Comparison of ENCODE assay signal across 24 cellular contexts in the genomic region with DNA sequence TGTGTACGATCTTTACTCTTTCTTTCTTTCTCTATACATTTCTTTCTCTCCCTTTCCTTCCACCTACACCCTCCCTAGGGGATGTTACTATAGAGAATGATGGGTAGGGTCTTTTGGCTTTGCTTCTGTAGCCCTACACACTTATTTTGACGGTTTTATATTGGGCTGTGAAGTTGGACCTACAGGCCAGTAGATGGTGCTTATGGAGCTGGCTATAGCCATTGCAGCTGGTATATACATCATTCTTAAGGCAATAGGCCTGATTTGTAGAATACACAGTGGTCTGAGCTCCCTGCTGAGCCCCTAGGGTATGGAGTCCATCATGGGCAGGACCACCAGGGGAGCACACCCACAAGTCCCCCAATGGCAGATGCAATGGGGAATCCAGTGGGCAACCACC.
"Had no signal": no experiment of that assay in that cellular context is flagged by ENCODE, and none has a peak within 500 bp of the region (broad histone marks: within the 10 kb centered on the region; RNA-seq: fewer than 3 reads in every experiment).

No MANE protein-coding gene starts in this region.

- H3K27ac ChIP-seq: adrenal gland, breast epithelium, PC-9 had no signal

- H3K36me3 ChIP-seq: adrenal gland, breast epithelium had no signal

- H3K4me3 Mint-ChIP-seq: activated CD8-positive, alpha-beta T cell treated with anti-CD3 and anti-CD28 coated beads for 36 hours; activated naive CD4-positive, alpha-beta T cell treated with anti-CD3 and anti-CD28 coated beads, Interleukin-2, amount 10 ng/mL, durations not matched to agents 7 days and 5 days; activated naive CD8-positive, alpha-beta T cell treated with anti-CD3 and anti-CD28 coated beads, Interleukin-2, amount 10 ng/mL, durations not matched to agents 7 days and 5 days; activated T-cell treated with anti-CD3 and anti-CD28 coated beads, Interleukin-2, amount 50 U/mL, for 72 hours; T-cell had no signal

- H2AFZ ChIP-seq: PC-9 had no signal

- H3K4me1 ChIP-seq: adrenal gland, breast epithelium had no signal

- H3K27me3 Mint-ChIP-seq: activated CD8-positive, alpha-beta T cell treated with anti-CD3 and anti-CD28 coated beads for 36 hours; activated naive CD4-positive, alpha-beta T cell treated with anti-CD3 and anti-CD28 coated beads, Interleukin-2, amount 10 ng/mL, durations not matched to agents 7 days and 5 days; activated naive CD8-positive, alpha-beta T cell treated with anti-CD3 and anti-CD28 coated beads, Interleukin-2, amount 10 ng/mL, durations not matched to agents 7 days and 5 days; T-cell had no signal

- ATAC-seq: activated CD8-positive, alpha-beta T cell treated with anti-CD3 and anti-CD28 coated beads for 36 hours; activated T-cell treated with anti-CD3 and anti-CD28 coated beads, Interleukin-2, amount 50 U/mL, for 72 hours; K562; T-cell had no signal

- H3K4me1 Mint-ChIP-seq: activated naive CD4-positive, alpha-beta T cell treated with anti-CD3 and anti-CD28 coated beads, Interleukin-2, amount 10 ng/mL, durations not matched to agents 7 days and 5 days; activated naive CD8-positive, alpha-beta T cell treated with anti-CD3 and anti-CD28 coated beads, Interleukin-2, amount 10 ng/mL, durations not matched to agents 7 days and 5 days; T-cell had no signal

- H3K4me3 ChIP-seq: adrenal gland, breast epithelium, K562, PC-9 had no signal

- H3K27me3 ChIP-seq: adrenal gland, breast epithelium had no signal

- H3K9me3 ChIP-seq: adrenal gland had no signal

- H3K4me2 ChIP-seq: PC-9 had no signal

- H3K27ac Mint-ChIP-seq: activated CD8-positive, alpha-beta T cell treated with anti-CD3 and anti-CD28 coated beads for 36 hours; activated naive CD4-positive, alpha-beta T cell treated with anti-CD3 and anti-CD28 coated beads, Interleukin-2, amount 10 ng/mL, durations not matched to agents 7 days and 5 days; activated naive CD8-positive, alpha-beta T cell treated with anti-CD3 and anti-CD28 coated beads, Interleukin-2, amount 10 ng/mL, durations not matched to agents 7 days and 5 days; activated T-cell treated with anti-CD3 and anti-CD28 coated beads, Interleukin-2, amount 50 U/mL, for 72 hours; activated T-helper 2 cell treated with anti-CD3 and anti-CD28 coated beads, Interferon-gamma antibody, Interleukin-2, Interleukin-4, amounts not matched to agents 10 μg/mL and 5 μg/mL and 100 μg/mL, durations not matched to agents 14 hours and 24 hours and 36 hours; T-cell had no signal

- H3K36me3 Mint-ChIP-seq: activated naive CD4-positive, alpha-beta T cell treated with anti-CD3 and anti-CD28 coated beads, Interleukin-2, amount 10 ng/mL, durations not matched to agents 7 days and 5 days; activated naive CD8-positive, alpha-beta T cell treated with anti-CD3 and anti-CD28 coated beads, Interleukin-2, amount 10 ng/mL, durations not matched to agents 7 days and 5 days; T-cell had no signal

- DNase-seq: activated CD4-positive, alpha-beta T cell treated with anti-CD3 and anti-CD28 coated beads for 4 hours; activated CD8-positive, alpha-beta memory T cell treated with anti-CD3 and anti-CD28 coated beads, Interleukin-2, amount 50 U/mL, for 4 hours; activated CD8-positive, alpha-beta T cell treated with anti-CD3 and anti-CD28 coated beads for 36 hours; activated gamma-delta T cell treated with Interleukin-2 at 50 U/mL for 16 hours; activated naive CD4-positive, alpha-beta T cell treated with anti-CD3 and anti-CD28 coated beads, Interleukin-2, amount 10 ng/mL, durations not matched to agents 7 days and 5 days; activated naive CD8-positive, alpha-beta T cell treated with anti-CD3 and anti-CD28 coated beads, Interleukin-2, amount 10 ng/mL, durations not matched to agents 7 days and 5 days; activated T-cell treated with anti-CD3 and anti-CD28 coated beads, Interleukin-2, amount 50 U/mL, for 72 hours; adrenal gland; anterior cingulate cortex; caudate nucleus; Karpas-422; NCI-H146; NCI-H187 treated with DMSO at 0.1 percent for 48 hours; NCI-H2081 treated with DMSO at 0.1 percent for 48 hours; NCI-H446; NCI-H524 treated with DMSO at 0.1 percent for 48 hours; PC-9; SHP77 treated with DMSO at 0.1 percent for 48 hours; T-cell; T-helper 2 cell; T1000 had no signal
